Comparison of ENCODE assay signal across 8 cellular contexts in the genomic region with DNA sequence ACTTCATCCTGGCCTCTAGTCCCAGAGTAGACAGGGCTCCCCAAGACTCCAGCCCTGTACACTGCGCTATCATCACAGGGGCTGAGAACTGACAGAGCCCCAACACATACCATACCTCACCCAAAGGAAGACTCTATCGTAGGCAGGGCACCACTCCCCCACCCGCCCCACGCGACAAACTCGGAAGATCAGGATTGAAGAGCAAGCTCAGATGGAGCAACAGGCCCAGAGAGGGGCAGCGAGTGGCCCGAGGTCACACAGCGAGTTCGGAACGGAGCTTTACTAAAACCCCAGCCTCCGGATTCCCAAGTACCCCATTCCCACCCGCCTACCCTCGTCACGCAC. TPM values are rescaled to one million over a fixed set of nuclear protein-coding genes. Genes with fewer than 3 reads are reported as not detected.
DNase-seq lines count a peak whose midpoint lies in the region; ATAC-seq and TF ChIP-seq lines count a peak whose summit lies in the region.

No MANE protein-coding gene starts in this region.

- H3K4me1 ChIP-seq in HCT116 (ENCODE audit: control insufficient read depth in 1 of 2, insufficient read depth in 2 of 2, low read length in 2 of 2) (peaks cover 24 to 43% of the 10 kb centered on the region in 2 experiments), heart right ventricle (peaks cover 0 to 53% (median 36%) of the 10 kb centered on the region in 9 donors), skeletal muscle tissue (ENCODE audit: control insufficient read depth in 3 of 3, insufficient read depth in 3 of 3, low read length in 3 of 3) (peaks cover 17 to 27% (median 19%) of the 10 kb centered on the region in 3 donors)

- H3K9me3 ChIP-seq in HCT116 (ENCODE audit: control insufficient read depth in 1 of 2, insufficient read depth in 1 of 2, low read depth in 1 of 2, low read length in 2 of 2) (no peaks in the 10 kb centered on the region), heart right ventricle (no peaks in the 10 kb centered on the region), skeletal muscle tissue (ENCODE audit: control insufficient read depth in 3 of 3, low read length in 3 of 3) (no peaks in the 10 kb centered on the region)

- no peaks in the 10 kb centered on the region for H3K27me3 ChIP-seq in HCT116 (ENCODE audit: insufficient read depth, low read length)
- no peaks in the 10 kb centered on the region for H3K27me3 ChIP-seq in heart right ventricle
- no peaks in the 10 kb centered on the region for H3K27me3 ChIP-seq in skeletal muscle tissue (ENCODE audit: control insufficient read depth in 3 of 3, insufficient read depth in 3 of 3, low read length in 3 of 3)

- DNase-seq in AG04449 (ENCODE audit: low read depth, low spot score) (no peak), HCT116 (ENCODE audit: low read depth, low spot score) (no peak), heart right ventricle (peak in 1 of 2 donors; percentile 12), superior temporal gyrus (ENCODE audit: extremely low spot score) (no peak), GM10266 (ENCODE audit: extremely low spot score) (no peak)
- peak; percentile 41 for DNase-seq in activated CD8-positive, alpha-beta T cell treated with anti-CD3 and anti-CD28 coated beads, Interleukin-2, amount 10 ng/mL, durations not matched to agents 7 days and 5 days
- DNase-seq in effector CD8-positive, alpha-beta T cell (lab: John Stamatoyannopoulos, UW): no peak

- RAD21 ChIA-PET in HCT116 (lab: Charles Lee; ENCODE audit: low non-redundant PET in 1 of 2, low total read pairs in 2 of 2, uncharacterized antibody in 2 of 2, unreplicated experiment in 2 of 2): no interaction called here

- no peaks in the 10 kb centered on the region for H4K20me1 ChIP-seq in HCT116 (ENCODE audit: insufficient read depth)

- TF ChIP-seq CTCF in AG04449 (IDR thresholded peaks at IDR 0.05; ENCODE audit: insufficient read depth, low read length, missing control alignments) (no peak), HCT116 (IDR thresholded peaks at IDR 0.05 in 2 of 3, conservative IDR thresholded peaks at IDR 0.05 in 1 of 3; ENCODE audit: borderline replicate concordance in 1 of 3, insufficient read depth in 1 of 3, low read depth in 2 of 3, low read length in 2 of 3) (no peak), heart right ventricle (IDR thresholded peaks at IDR 0.05) (no peak), GM10266 (IDR thresholded peaks at IDR 0.05; ENCODE audit: control insufficient read depth, insufficient read depth, low read depth, missing control alignments) (no peak)

- TF ChIP-seq RAD21 in HCT116 (IDR thresholded peaks at IDR 0.05; ENCODE audit: low read depth): no peak

- BruUV-seq in HCT116 (replicated peaks; lab: Mats Ljungman, UMichigan): TSS peak; percentile 70

- POLR2A ChIA-PET in AG04449 (lab: Yijun Ruan, JAX): interaction anchor here (0.7 to 1.1 kb wide), 3 partner anchors 9 to 16 kb away, joined by 3 to 7 read pairs (median 4); a partner anchor contains a TSS
- POLR2A ChIA-PET in HCT116 (lab: Charles Lee): interaction anchor here (1.0 to 1.7 kb wide), 3 partner anchors 9 to 123 kb away, joined by 3 to 5 read pairs (median 3); a partner anchor contains a TSS
- POLR2A ChIA-PET in activated CD8-positive, alpha-beta T cell treated with anti-CD3 and anti-CD28 coated beads, Interleukin-2, amount 10 ng/mL, durations not matched to agents 7 days and 5 days (lab: Charles Lee): interaction anchor here (0.6 to 2.4 kb wide), 7 partner anchors 9 to 241 kb away, joined by 3 to 11 read pairs (median 5); a partner anchor contains a TSS

- peak overlapping the region; percentile 83 for H3K9ac ChIP-seq in HCT116 (ENCODE audit: low read length)
- H3K9ac ChIP-seq in skeletal muscle tissue (ENCODE audit: low read depth in 1 of 3, low read length in 3 of 3): peak overlapping the region; percentile 77 to 83 (median 83)

- CTCF ChIA-PET in AG04449 (lab: Yijun Ruan, JAX) (interaction anchor here (0.9 to 1.5 kb wide), 9 partner anchors 8 to 88 kb away, joined by 3 to 5 read pairs (median 3); no protein-coding TSS in a partner anchor), HCT116 (lab: Charles Lee) (interaction anchor here (0.5 to 1.4 kb wide), 3 partner anchors 55 to 87 kb away, joined by 3 to 5 read pairs (median 3); a partner anchor contains a TSS)
- CTCF ChIA-PET in activated CD8-positive, alpha-beta T cell treated with anti-CD3 and anti-CD28 coated beads, Interleukin-2, amount 10 ng/mL, durations not matched to agents 7 days and 5 days (lab: Charles Lee): interaction anchor here (0.7 to 3.3 kb wide), 8 partner anchors 13 to 71 kb away, joined by 3 to 14 read pairs (median 3); a partner anchor contains a TSS

- no peaks in the 10 kb centered on the region for H3K9me2 ChIP-seq in HCT116 (ENCODE audit: insufficient read depth)

- H2AFZ ChIP-seq in HCT116 (ENCODE audit: low read depth, low read length, poor library complexity, severe bottlenecking): no peak overlapping the region

- TF ChIP-seq POLR2A in HCT116 (IDR thresholded peaks at IDR 0.05; ENCODE audit: borderline replicate concordance, extremely low read depth, insufficient read depth, insufficient read length): no peak

- H3K27ac Mint-ChIP-seq in activated CD8-positive, alpha-beta T cell treated with anti-CD3 and anti-CD28 coated beads, Interleukin-2, amount 10 ng/mL, durations not matched to agents 7 days and 5 days: peak overlapping the region; percentile 78

- H3K4me2 ChIP-seq in HCT116 (ENCODE audit: low read length): peak overlapping the region; percentile 98

- H3K27ac ChIP-seq in HCT116 (ENCODE audit: low read depth, low read length) (peak overlapping the region; percentile 58), heart right ventricle (peak overlapping the region in 9 of 10 donors; percentile 51 to 84 (median 81)), skeletal muscle tissue (ENCODE audit: low read depth, low read length) (peak overlapping the region; percentile 85)

- no peaks in the 10 kb centered on the region for H3K9me3 Mint-ChIP-seq in activated CD8-positive, alpha-beta T cell treated with anti-CD3 and anti-CD28 coated beads, Interleukin-2, amount 10 ng/mL, durations not matched to agents 7 days and 5 days (ENCODE audit: insufficient read depth)

- peak overlapping the region; percentile 91 for H3K4me3 Mint-ChIP-seq in activated CD8-positive, alpha-beta T cell treated with anti-CD3 and anti-CD28 coated beads, Interleukin-2, amount 10 ng/mL, durations not matched to agents 7 days and 5 days

- H3K4me3 ChIP-seq in AG04449 (ENCODE audit: low read depth, low read length): peak overlapping the region; percentile 66
- peak overlapping the region; percentile 87 to 92 for H3K4me3 ChIP-seq in HCT116 (replicated peaks in 1 of 2; ENCODE audit: low read depth in 1 of 2, low read length in 2 of 2)
- peak overlapping the region; percentile 34 to 91 (median 79) for H3K4me3 ChIP-seq in heart right ventricle
- peak overlapping the region; percentile 92 for H3K4me3 ChIP-seq in skeletal muscle tissue (ENCODE audit: low read length in 3 of 3)

- 6 to 8% methylated on average over 15 of the region's 15 CpGs for WGBS in heart right ventricle, 2 donors

- H3K79me2 ChIP-seq in HCT116 (ENCODE audit: insufficient read depth, low read length): peaks cover 30% of the 10 kb centered on the region

- H3K27me3 Mint-ChIP-seq in activated CD8-positive, alpha-beta T cell treated with anti-CD3 and anti-CD28 coated beads, Interleukin-2, amount 10 ng/mL, durations not matched to agents 7 days and 5 days (ENCODE audit: low read depth): no peaks in the 10 kb centered on the region

- ATAC-seq in HCT116 (peak; percentile 19), heart right ventricle (peak in 5 of 8 donors; percentile 1 to 39 (median 5))
- peak; percentile 11 for ATAC-seq in activated CD8-positive, alpha-beta T cell treated with anti-CD3 and anti-CD28 coated beads, Interleukin-2, amount 10 ng/mL, durations not matched to agents 7 days and 5 days

- intact Hi-C loops in HCT116 (cut with micrococcal nuclease) (no loop called here), heart right ventricle (cut with DNase I) (loop anchor here in 1 of 10 donors (2.0 kb wide), 1 partner anchor 16 kb away; a partner anchor contains a TSS)

- H3K4me1 Mint-ChIP-seq in activated CD8-positive, alpha-beta T cell treated with anti-CD3 and anti-CD28 coated beads, Interleukin-2, amount 10 ng/mL, durations not matched to agents 7 days and 5 days (ENCODE audit: low read depth): peaks cover 46% of the 10 kb centered on the region

- H3K36me3 ChIP-seq in HCT116 (ENCODE audit: control insufficient read depth in 1 of 2, insufficient read depth in 2 of 2, low read length in 2 of 2) (no peaks in the 10 kb centered on the region), heart right ventricle (peaks cover 0 to 51% (median 2%) of the 10 kb centered on the region in 9 donors), skeletal muscle tissue (ENCODE audit: control insufficient read depth in 3 of 3, insufficient read depth in 3 of 3, low read length in 3 of 3) (peaks cover 0 to 11% (median 5%) of the 10 kb centered on the region in 3 donors)

- peaks cover 40% of the 10 kb centered on the region for H3K36me3 Mint-ChIP-seq in activated CD8-positive, alpha-beta T cell treated with anti-CD3 and anti-CD28 coated beads, Interleukin-2, amount 10 ng/mL, durations not matched to agents 7 days and 5 days (ENCODE audit: low read depth)

TF ChIP-seq in HCT116, 20 proteins besides CTCF, POLR2A, EP300 and RAD21 (continues in another document):
- TF ChIP-seq FOSL1 (IDR thresholded peaks at IDR 0.05; ENCODE audit: low read depth) (no peak), ZNF274 (IDR thresholded peaks at IDR 0.05; ENCODE audit: low read depth, low read length) (no peak), JUND (IDR thresholded peaks at IDR 0.05) (no peak), SIN3A (IDR thresholded peaks at IDR 0.05; ENCODE audit: low read depth) (no peak), SRF (IDR thresholded peaks at IDR 0.05; ENCODE audit: low read depth) (no peak), EZH2phosphoT487 (IDR thresholded peaks at IDR 0.05; ENCODE audit: borderline replicate concordance) (no peak)
- TF ChIP-seq, protein P1, sequence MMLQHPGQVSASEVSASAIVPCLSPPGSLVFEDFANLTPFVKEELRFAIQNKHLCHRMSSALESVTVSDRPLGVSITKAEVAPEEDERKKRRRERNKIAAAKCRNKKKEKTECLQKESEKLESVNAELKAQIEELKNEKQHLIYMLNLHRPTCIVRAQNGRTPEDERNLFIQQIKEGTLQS (IDR thresholded peaks at IDR 0.05): no peak

RNA-seq across cellular contexts. Expression of a gene that starts 15.7 kb away (rescaled TPM):
- total RNA-seq in HCT116 (2021; ENCODE audit: unreplicated experiment): 20.8 TPM
- 12.0 and 14.9 TPM in 2 replicates for polyA plus RNA-seq in HCT116 (2012)
- 10 to 100 TPM; 40.2 to 41.1 TPM for total RNA-seq in activated CD8-positive, alpha-beta T cell treated with anti-CD3 and anti-CD28 coated beads, Interleukin-2, amount 10 ng/mL, durations not matched to agents 7 days and 5 days
- 10 to 100 TPM in 9 of 10 donors, 1 to 10 TPM in 1; 8.7 to 16.7 (median 12.5) TPM for total RNA-seq in heart right ventricle
- 10 to 100 TPM in 1 of 2 donors, 1 to 10 TPM in 1; 4.1 to 17.3 TPM for polyA plus RNA-seq in heart right ventricle
- 9.4 TPM for total RNA-seq in skeletal muscle tissue

RNA-seq across cellular contexts. Expression of a gene that starts 58.7 kb away (rescaled TPM):
- total RNA-seq in HCT116 (2021; ENCODE audit: unreplicated experiment) (74.4 TPM), heart right ventricle (10 to 100 TPM; 21.0 to 30.3 (median 27.1) TPM), skeletal muscle tissue (53.2 TPM)
- 31.9 and 37.4 TPM in 2 replicates for polyA plus RNA-seq in HCT116 (2012)
- total RNA-seq in activated CD8-positive, alpha-beta T cell treated with anti-CD3 and anti-CD28 coated beads, Interleukin-2, amount 10 ng/mL, durations not matched to agents 7 days and 5 days: 10 to 100 TPM; 86.3 to 98.0 TPM
- 10 to 100 TPM; 14.2 to 18.6 TPM for polyA plus RNA-seq in heart right ventricle
